ENCODE assay signal across 9 cellular contexts in the genomic region with DNA sequence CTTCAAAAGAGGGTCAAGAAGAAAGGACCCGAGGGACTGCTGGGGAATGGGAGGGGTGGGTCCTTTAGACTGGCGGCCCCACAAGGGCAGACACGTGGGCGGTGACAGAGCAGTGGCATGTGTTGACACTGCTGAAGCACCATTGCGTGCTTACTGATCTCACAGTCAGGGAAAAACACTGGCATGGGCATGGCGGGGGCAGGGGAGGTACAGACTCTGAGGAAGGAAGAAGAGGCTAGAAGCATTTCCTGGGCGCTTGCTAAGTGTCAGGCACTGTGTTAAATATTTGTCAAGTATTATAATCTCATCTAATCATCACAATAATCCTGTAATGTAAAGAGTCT.
DNase-seq lines count a peak whose midpoint lies in the region; ATAC-seq, FAIRE-seq and TF ChIP-seq lines count a peak whose summit lies in the region.
"Had no signal": no experiment of that assay in that cellular context is flagged by ENCODE, and none has a peak within 500 bp of the region (broad histone marks: within the 10 kb centered on the region; RNA-seq: fewer than 3 reads in every experiment).

No MANE protein-coding gene starts in this region.

- H3K9me3 ChIP-seq in spleen = no peaks in the 10 kb centered on the region

- DNase-seq in GM12891 (ENCODE audit: insufficient read length, low spot score) = no peak
- DNase-seq in T-helper 2 cell treated with Interferon-gamma antibody and Interleukin-4, amounts not matched to agents 5 μg/mL and 100 μg/mL, for 36 hours (ENCODE audit: low spot score) = no peak
- DNase-seq in choroid plexus epithelial cell (ENCODE audit: low read depth) = no peak
- DNase-seq in spleen = peak; percentile 79
- DNase-seq in NCI-H446 (lab: John Stamatoyannopoulos, UW) = no peak
- DNase-seq: GOT3 had no signal

- TF ChIP-seq POLR2A in GM12891 (IDR thresholded peaks at IDR 0.05; ENCODE audit: low read depth, low read length) (no peak), spleen (IDR thresholded peaks at IDR 0.05) (no peak)

- H3K27me3 ChIP-seq in spleen (replicated peaks in 1 of 7) = no peaks in the 10 kb centered on the region

- H3K4me3 ChIP-seq in choroid plexus epithelial cell (ENCODE audit: low read depth, low read length) (peak overlapping the region; percentile 33), spleen (no peak overlapping the region)
- H3K4me3 ChIP-seq: K562 had no signal

- peak overlapping the region; percentile 85 for H3K27ac Mint-ChIP-seq in T-helper 2 cell treated with Interferon-gamma antibody and Interleukin-4, amounts not matched to agents 5 μg/mL and 100 μg/mL, for 36 hours

- H3K4me1 ChIP-seq in spleen = peaks cover 4 to 48% (median 27%) of the 10 kb centered on the region in 6 donors

- H3K36me3 Mint-ChIP-seq in T-helper 2 cell treated with Interferon-gamma antibody and Interleukin-4, amounts not matched to agents 5 μg/mL and 100 μg/mL, for 36 hours (ENCODE audit: low read depth) = peaks cover 11% of the 10 kb centered on the region

- intact Hi-C loops in spleen (cut with DNase I; ENCODE audit: low total_unique reads) = no loop called here

- peak overlapping the region; percentile 62 for H3K4me3 Mint-ChIP-seq in T-helper 2 cell treated with Interferon-gamma antibody and Interleukin-4, amounts not matched to agents 5 μg/mL and 100 μg/mL, for 36 hours

- peaks cover 49% of the 10 kb centered on the region for H3K4me1 Mint-ChIP-seq in T-helper 2 cell treated with Interferon-gamma antibody and Interleukin-4, amounts not matched to agents 5 μg/mL and 100 μg/mL, for 36 hours (ENCODE audit: low read depth)

- FAIRE-seq in GM12891 (lab: Jason Lieb, UNC) = peak; percentile 78
- FAIRE-seq: K562 had no signal

- H3K27ac ChIP-seq in spleen = peak overlapping the region in 3 of 8 donors; percentile 15 to 26 (median 16)

- H3K9me3 Mint-ChIP-seq in T-helper 2 cell treated with Interferon-gamma antibody and Interleukin-4, amounts not matched to agents 5 μg/mL and 100 μg/mL, for 36 hours = no peaks in the 10 kb centered on the region

- no peak for ATAC-seq in HG03139 (IDR thresholded peaks at IDR 0.05; ENCODE audit: unreplicated experiment)
- no peak for ATAC-seq in GM21360 (IDR thresholded peaks at IDR 0.05; ENCODE audit: unreplicated experiment)
- ATAC-seq: K562 had no signal

- no peaks in the 10 kb centered on the region for H3K36me3 ChIP-seq in spleen

- TF ChIP-seq CTCF in choroid plexus epithelial cell (conservative IDR thresholded peaks at IDR 0.05; ENCODE audit: low read depth, low read length) (no peak), spleen (IDR thresholded peaks at IDR 0.05 in 8 of 11, conservative IDR thresholded peaks at IDR 0.05 in 3 of 11) (no peak)

- H3K27me3 Mint-ChIP-seq in T-helper 2 cell treated with Interferon-gamma antibody and Interleukin-4, amounts not matched to agents 5 μg/mL and 100 μg/mL, for 36 hours (ENCODE audit: low read depth) = no peaks in the 10 kb centered on the region

- 18 to 44% (median 40%) methylated on average over 7 of the region's 7 CpGs for WGBS in spleen, 5 donors

TF ChIP-seq in GM12891, 5 proteins besides CTCF, POLR2A, EP300 and RAD21:
- TF ChIP-seq POLR2AphosphoS5 (IDR thresholded peaks at IDR 0.05; ENCODE audit: low read depth, low read length) (no peak), TAF1 (IDR thresholded peaks at IDR 0.05; ENCODE audit: low read depth, low read length) (no peak), POU2F2 (IDR thresholded peaks at IDR 0.05; ENCODE audit: low read depth, low read length) (no peak), PAX5 (IDR thresholded peaks at IDR 0.05; ENCODE audit: insufficient read depth, low read length, severe bottlenecking) (no peak), SPI1 (IDR thresholded peaks at IDR 0.05; ENCODE audit: low read depth, low read length) (no peak)
